8 cellular contexts compared by ENCODE assay signal in the genomic region with DNA sequence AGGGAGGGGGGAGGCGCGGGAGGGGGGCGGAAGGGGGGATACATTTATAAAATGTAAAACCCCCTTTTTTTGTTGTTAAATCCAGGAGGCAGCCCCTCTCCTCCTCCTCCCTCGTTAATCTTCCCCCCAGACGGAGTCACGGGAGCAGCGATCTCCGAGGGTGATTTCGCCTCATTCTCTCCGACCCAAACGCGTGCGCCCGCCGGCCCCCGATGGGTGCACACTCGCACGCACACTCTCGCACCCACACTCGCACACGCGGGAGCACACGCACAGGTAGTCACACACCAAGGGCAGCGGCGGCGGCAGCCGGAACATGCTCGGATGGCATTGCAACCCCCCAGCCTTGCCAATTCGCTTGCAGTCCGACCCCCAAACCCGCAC. TPM values are rescaled to one million over a fixed set of nuclear protein-coding genes. Genes with fewer than 3 reads are reported as not detected.
A peak's percentile ranks its signal among the peaks of the same experiment; 100 is the strongest.
DNase-seq lines count a peak whose midpoint lies in the region; ATAC-seq and TF ChIP-seq lines count a peak whose summit lies in the region.

No MANE protein-coding gene starts in this region.

- WGBS in lower leg skin, 2 donors: 0 to 1% methylated on average over 23 to 31 of the region's 31 CpGs

- H3K27ac ChIP-seq in HUES48 (ENCODE audit: low read depth, low read length): peak overlapping the region; percentile 98
- peak overlapping the region; percentile 100 for H3K27ac ChIP-seq in VCaP

- no peak for TF ChIP-seq CTCF in AG09309 (IDR thresholded peaks at IDR 0.05; ENCODE audit: control insufficient read depth, insufficient read depth, low read depth, low read length, missing control alignments)
- no peak for TF ChIP-seq CTCF in VCaP (conservative IDR thresholded peaks at IDR 0.05)
- no peak for TF ChIP-seq CTCF in cardiac fibroblast (IDR thresholded peaks at IDR 0.05; ENCODE audit: low read depth, low read length)
- no peak for TF ChIP-seq CTCF in lower leg skin (IDR thresholded peaks at IDR 0.05)

- DNase-seq in AG09309 (ENCODE audit: low read depth) (no peak), cardiac fibroblast (ENCODE audit: low read depth in 2 of 2) (no peak), lower leg skin (ENCODE audit: low spot score in 2 of 2) (peak in 1 of 2 donors; percentile 91)
- peak in 2 of 3 donors; percentile 31 to 55 for DNase-seq in stimulated activated CD4-positive, alpha-beta T cell treated with anti-CD3 and anti-CD28 coated beads, TNF-alpha, amount 100 ng/mL, for 48 hours (ENCODE audit: low read depth in 3 of 3)

- intact Hi-C loops in lower leg skin (cut with DNase I; ENCODE audit: low total_unique reads): no loop called here

- H3K4me3 ChIP-seq in AG09309 (ENCODE audit: control insufficient read depth, low read depth, low read length): peak overlapping the region; percentile 98
- H3K4me3 ChIP-seq in HUES48 (ENCODE audit: low read depth, low read length): peak overlapping the region; percentile 96
- peak overlapping the region; percentile 94 to 96 for H3K4me3 ChIP-seq in cardiac fibroblast (replicated peaks in 1 of 2; ENCODE audit: low read depth in 2 of 2, low read length in 2 of 2)
- peak overlapping the region; percentile 80 for H3K4me3 ChIP-seq in lower leg skin (ENCODE audit: low read depth, poor library complexity, severe bottlenecking)

- H3K9ac ChIP-seq in HUES48 (ENCODE audit: low read depth, low read length): peak overlapping the region; percentile 85

- no peaks in the 10 kb centered on the region; the same call in 1 of the 2 replicates for H3K36me3 ChIP-seq in HUES48 (ENCODE audit: control insufficient read depth, insufficient read depth, low read length)

- no peak for TF ChIP-seq POLR2A in lower leg skin (IDR thresholded peaks at IDR 0.05)

- H3K27me3 ChIP-seq in HUES48 (ENCODE audit: control insufficient read depth, insufficient read depth, low read length): peaks cover 41% of the 10 kb centered on the region

- ATAC-seq in GM21390 (IDR thresholded peaks at IDR 0.05; ENCODE audit: unreplicated experiment) (no peak), HG02678 (IDR thresholded peaks at IDR 0.05; ENCODE audit: unreplicated experiment) (no peak)

- peaks cover 44% of the 10 kb centered on the region for H3K4me1 ChIP-seq in HUES48 (ENCODE audit: control insufficient read depth, insufficient read depth, low read length)

- no peaks in the 10 kb centered on the region for H3K9me3 ChIP-seq in HUES48 (ENCODE audit: control insufficient read depth, insufficient read depth, low read length)

RNA-seq across cellular contexts. Expression of a gene that starts 0.5 kb away (rescaled TPM):
- total RNA-seq in lower leg skin: 10 to 100 TPM; 22.1 to 45.9 (median 35.3) TPM

Comparison
In these comparisons a context has a peak if more than half of its experiments do, and no peak if none do; other contexts are left out.
1. DNase-seq: peak in stimulated activated CD4-positive, alpha-beta T cell treated with anti-CD3 and anti-CD28 coated beads, TNF-alpha, amount 100 ng/mL, for 48 hours (2 of 3); none in AG09309 (single experiment) and cardiac fibroblast (0 of 2).
2. Peak in every context shown above with its lines, with median percentiles within 50 percentile points of each other: H3K4me3 ChIP-seq.